ENCODE assay signal across 1 cellular context in the genomic region with DNA sequence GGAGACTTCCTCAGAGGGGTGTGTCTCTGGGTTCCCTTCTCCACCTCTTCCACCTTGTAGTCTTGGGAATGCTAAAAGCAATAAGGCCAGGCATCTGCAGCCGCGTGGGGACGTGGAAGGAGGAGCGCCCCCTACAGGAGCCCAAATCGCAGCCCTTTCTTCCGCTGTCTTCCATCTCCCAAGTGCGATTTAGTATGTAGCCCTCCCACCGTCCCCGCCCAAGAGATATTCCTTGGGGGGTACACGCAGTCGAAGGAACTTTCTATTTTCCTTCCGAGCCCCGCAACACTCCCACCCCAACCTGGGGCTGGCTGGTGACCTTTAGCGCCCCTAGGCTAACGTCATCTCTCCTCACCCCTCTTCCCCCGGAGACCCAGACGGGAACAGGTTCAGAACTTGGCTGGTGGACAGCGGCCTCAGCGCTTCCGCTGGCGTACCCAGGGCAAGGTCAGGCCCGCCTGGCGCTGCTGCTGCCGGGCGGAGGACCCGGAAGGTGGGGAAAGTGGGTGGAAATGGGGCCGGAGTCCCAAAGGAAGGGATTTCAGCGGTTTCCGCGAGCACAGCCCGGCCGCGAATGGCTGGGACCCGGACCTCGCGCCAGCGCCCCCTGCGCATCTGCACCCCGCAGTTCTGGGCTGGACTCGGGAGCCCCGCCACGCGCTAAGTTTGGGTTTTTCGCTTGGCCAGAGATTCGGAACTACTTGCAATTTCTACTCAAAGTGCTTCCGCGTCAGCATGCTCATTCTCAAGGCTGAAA.
A peak's percentile ranks its signal among the peaks of the same experiment; 100 is the strongest.
TF ChIP-seq lines count a peak whose summit lies in the region.

No MANE protein-coding gene starts in this region.

TF ChIP-seq in HepG2, 621 proteins besides CTCF, POLR2A, EP300 and RAD21 (continued from another document and continues in another):
- TF ChIP-seq NR2F1 (CRISPR knock-in tag; IDR thresholded peaks at IDR 0.05) (peak; percentile 22 to 52; a peak in 1 of 4 replicates), YY1 (IDR thresholded peaks at IDR 0.05; ENCODE audit: insufficient read depth, insufficient replicate concordance, low read depth, low read length) (no peak), ZNF83 (CRISPR knock-in tag; IDR thresholded peaks at IDR 0.05; ENCODE audit: borderline replicate concordance) (0 out of 2 replicates have a peak, but pooled peaks have one; percentile 38), ZNF761 (CRISPR knock-in tag; conservative IDR thresholded peaks at IDR 0.05) (0 out of 2 replicates have a peak, but pooled peaks have one; percentile 35), RBAK (CRISPR knock-in tag; IDR thresholded peaks at IDR 0.05) (0 out of 2 replicates have a peak, but pooled peaks have one; percentile 43), ZNF274 (CRISPR knock-in tag; IDR thresholded peaks at IDR 0.05) (peak; percentile 72; the same call in 1 of the 2 replicates), SAFB2 (CRISPR knock-in tag; IDR thresholded peaks at IDR 0.05; ENCODE audit: borderline replicate concordance, low read depth) (peak; percentile 45; the same call in 1 of the 2 replicates), NFYC (CRISPR knock-in tag; IDR thresholded peaks at IDR 0.05) (no peak), ZNF367 (CRISPR knock-in tag; IDR thresholded peaks at IDR 0.05; ENCODE audit: borderline replicate concordance) (peak; percentile 64; the same call in 1 of the 2 replicates), RXRB (CRISPR knock-in tag; IDR thresholded peaks at IDR 0.05; ENCODE audit: borderline replicate concordance) (peak; percentile 74), ATRX (CRISPR knock-in tag; IDR thresholded peaks at IDR 0.05; ENCODE audit: borderline replicate concordance) (no peak), GABPB1 (CRISPR knock-in tag; IDR thresholded peaks at IDR 0.05) (peak; percentile 97), MYC (CRISPR knock-in tag; IDR thresholded peaks at IDR 0.05; ENCODE audit: borderline replicate concordance) (peak; percentile 55; the same call in 1 of the 2 replicates), HMG20B (CRISPR knock-in tag; conservative IDR thresholded peaks at IDR 0.05) (peak; percentile 79), CEBPB (IDR thresholded peaks at IDR 0.05; ENCODE audit: borderline replicate concordance, low read depth, low read length) (no peak), CHD2 (IDR thresholded peaks at IDR 0.05; ENCODE audit: low read depth, low read length) (no peak), ZNF460 (CRISPR knock-in tag; IDR thresholded peaks at IDR 0.05; ENCODE audit: borderline replicate concordance) (no peak), KLF12 (CRISPR knock-in tag; IDR thresholded peaks at IDR 0.05; ENCODE audit: borderline replicate concordance) (peak; percentile 88; the same call in 1 of the 2 replicates), TOE1 (CRISPR knock-in tag; IDR thresholded peaks at IDR 0.05) (no peak), SPEN (CRISPR knock-in tag; IDR thresholded peaks at IDR 0.05; ENCODE audit: low read depth) (peak; percentile 73; the same call in 1 of the 2 replicates), SMAD9 (CRISPR knock-in tag; IDR thresholded peaks at IDR 0.05) (no peak), XBP1 (CRISPR knock-in tag; IDR thresholded peaks at IDR 0.05) (peak; percentile 66; the same call in 1 of the 2 replicates), GTF3A (CRISPR knock-in tag; conservative IDR thresholded peaks at IDR 0.05) (no peak), NONO (IDR thresholded peaks at IDR 0.05) (no peak), NONO (CRISPR knock-in tag; conservative IDR thresholded peaks at IDR 0.05) (no peak; the same call in 1 of the 2 replicates)
- TF ChIP-seq, protein P1, sequence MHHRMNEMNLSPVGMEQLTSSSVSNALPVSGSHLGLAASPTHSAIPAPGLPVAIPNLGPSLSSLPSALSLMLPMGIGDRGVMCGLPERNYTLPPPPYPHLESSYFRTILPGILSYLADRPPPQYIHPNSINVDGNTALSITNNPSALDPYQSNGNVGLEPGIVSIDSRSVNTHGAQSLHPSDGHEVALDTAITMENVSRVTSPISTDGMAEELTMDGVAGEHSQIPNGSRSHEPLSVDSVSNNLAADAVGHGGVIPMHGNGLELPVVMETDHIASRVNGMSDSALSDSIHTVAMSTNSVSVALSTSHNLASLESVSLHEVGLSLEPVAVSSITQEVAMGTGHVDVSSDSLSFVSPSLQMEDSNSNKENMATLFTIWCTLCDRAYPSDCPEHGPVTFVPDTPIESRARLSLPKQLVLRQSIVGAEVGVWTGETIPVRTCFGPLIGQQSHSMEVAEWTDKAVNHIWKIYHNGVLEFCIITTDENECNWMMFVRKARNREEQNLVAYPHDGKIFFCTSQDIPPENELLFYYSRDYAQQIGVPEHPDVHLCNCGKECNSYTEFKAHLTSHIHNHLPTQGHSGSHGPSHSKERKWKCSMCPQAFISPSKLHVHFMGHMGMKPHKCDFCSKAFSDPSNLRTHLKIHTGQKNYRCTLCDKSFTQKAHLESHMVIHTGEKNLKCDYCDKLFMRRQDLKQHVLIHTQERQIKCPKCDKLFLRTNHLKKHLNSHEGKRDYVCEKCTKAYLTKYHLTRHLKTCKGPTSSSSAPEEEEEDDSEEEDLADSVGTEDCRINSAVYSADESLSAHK (CRISPR knock-in tag; IDR thresholded peaks at IDR 0.05; ENCODE audit: borderline replicate concordance), result peak; percentile 90; the same call in 1 of the 2 replicates
- TF ChIP-seq, protein P2, sequence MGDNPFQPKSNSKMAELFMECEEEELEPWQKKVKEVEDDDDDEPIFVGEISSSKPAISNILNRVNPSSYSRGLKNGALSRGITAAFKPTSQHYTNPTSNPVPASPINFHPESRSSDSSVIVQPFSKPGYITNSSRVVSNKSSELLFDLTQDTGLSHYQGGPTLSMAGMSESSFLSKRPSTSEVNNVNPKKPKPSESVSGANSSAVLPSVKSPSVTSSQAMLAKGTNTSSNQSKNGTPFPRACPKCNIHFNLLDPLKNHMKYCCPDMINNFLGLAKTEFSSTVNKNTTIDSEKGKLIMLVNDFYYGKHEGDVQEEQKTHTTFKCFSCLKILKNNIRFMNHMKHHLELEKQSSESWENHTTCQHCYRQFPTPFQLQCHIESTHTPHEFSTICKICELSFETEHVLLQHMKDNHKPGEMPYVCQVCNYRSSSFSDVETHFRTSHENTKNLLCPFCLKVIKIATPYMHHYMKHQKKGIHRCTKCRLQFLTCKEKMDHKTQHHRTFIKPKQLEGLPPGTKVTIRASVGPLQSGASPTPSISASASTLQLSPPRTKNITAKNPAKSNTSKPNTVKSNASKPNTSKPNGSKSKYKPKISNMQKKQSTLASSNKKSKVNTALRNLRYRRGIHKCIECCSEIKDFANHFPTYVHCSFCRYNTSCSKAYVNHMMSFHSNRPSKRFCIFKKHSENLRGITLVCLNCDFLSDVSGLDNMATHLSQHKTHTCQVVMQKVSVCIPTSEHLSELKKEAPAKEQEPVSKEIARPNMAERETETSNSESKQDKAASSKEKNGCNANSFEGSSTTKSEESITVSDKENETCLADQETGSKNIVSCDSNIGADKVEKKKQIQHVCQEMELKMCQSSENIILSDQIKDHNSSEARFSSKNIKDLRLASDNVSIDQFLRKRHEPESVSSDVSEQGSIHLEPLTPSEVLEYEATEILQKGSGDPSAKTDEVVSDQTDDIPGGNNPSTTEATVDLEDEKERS (CRISPR knock-in tag; IDR thresholded peaks at IDR 0.05), result peak; percentile 86; the same call in 1 of the 2 replicates
- TF ChIP-seq, protein P3, sequence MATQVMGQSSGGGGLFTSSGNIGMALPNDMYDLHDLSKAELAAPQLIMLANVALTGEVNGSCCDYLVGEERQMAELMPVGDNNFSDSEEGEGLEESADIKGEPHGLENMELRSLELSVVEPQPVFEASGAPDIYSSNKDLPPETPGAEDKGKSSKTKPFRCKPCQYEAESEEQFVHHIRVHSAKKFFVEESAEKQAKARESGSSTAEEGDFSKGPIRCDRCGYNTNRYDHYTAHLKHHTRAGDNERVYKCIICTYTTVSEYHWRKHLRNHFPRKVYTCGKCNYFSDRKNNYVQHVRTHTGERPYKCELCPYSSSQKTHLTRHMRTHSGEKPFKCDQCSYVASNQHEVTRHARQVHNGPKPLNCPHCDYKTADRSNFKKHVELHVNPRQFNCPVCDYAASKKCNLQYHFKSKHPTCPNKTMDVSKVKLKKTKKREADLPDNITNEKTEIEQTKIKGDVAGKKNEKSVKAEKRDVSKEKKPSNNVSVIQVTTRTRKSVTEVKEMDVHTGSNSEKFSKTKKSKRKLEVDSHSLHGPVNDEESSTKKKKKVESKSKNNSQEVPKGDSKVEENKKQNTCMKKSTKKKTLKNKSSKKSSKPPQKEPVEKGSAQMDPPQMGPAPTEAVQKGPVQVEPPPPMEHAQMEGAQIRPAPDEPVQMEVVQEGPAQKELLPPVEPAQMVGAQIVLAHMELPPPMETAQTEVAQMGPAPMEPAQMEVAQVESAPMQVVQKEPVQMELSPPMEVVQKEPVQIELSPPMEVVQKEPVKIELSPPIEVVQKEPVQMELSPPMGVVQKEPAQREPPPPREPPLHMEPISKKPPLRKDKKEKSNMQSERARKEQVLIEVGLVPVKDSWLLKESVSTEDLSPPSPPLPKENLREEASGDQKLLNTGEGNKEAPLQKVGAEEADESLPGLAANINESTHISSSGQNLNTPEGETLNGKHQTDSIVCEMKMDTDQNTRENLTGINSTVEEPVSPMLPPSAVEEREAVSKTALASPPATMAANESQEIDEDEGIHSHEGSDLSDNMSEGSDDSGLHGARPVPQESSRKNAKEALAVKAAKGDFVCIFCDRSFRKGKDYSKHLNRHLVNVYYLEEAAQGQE (IDR thresholded peaks at IDR 0.05; ENCODE audit: borderline replicate concordance in 1 of 2, low read depth in 1 of 2, low read length in 2 of 2), result peak; percentile 95 to 98
- TF ChIP-seq, protein P4, sequence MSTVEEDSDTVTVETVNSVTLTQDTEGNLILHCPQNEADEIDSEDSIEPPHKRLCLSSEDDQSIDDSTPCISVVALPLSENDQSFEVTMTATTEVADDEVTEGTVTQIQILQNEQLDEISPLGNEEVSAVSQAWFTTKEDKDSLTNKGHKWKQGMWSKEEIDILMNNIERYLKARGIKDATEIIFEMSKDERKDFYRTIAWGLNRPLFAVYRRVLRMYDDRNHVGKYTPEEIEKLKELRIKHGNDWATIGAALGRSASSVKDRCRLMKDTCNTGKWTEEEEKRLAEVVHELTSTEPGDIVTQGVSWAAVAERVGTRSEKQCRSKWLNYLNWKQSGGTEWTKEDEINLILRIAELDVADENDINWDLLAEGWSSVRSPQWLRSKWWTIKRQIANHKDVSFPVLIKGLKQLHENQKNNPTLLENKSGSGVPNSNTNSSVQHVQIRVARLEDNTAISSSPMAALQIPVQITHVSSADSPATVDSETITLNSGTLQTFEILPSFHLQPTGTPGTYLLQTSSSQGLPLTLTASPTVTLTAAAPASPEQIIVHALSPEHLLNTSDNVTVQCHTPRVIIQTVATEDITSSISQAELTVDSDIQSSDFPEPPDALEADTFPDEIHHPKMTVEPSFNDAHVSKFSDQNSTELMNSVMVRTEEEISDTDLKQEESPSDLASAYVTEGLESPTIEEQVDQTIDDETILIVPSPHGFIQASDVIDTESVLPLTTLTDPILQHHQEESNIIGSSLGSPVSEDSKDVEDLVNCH (CRISPR knock-in tag; IDR thresholded peaks at IDR 0.05), result no peak
- TF ChIP-seq, protein P5, sequence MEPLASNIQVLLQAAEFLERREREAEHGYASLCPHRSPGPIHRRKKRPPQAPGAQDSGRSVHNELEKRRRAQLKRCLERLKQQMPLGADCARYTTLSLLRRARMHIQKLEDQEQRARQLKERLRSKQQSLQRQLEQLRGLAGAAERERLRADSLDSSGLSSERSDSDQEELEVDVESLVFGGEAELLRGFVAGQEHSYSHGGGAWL (CRISPR knock-in tag; IDR thresholded peaks at IDR 0.05), result peak; percentile 64; the same call in 1 of the 2 replicates
- TF ChIP-seq, protein P6, sequence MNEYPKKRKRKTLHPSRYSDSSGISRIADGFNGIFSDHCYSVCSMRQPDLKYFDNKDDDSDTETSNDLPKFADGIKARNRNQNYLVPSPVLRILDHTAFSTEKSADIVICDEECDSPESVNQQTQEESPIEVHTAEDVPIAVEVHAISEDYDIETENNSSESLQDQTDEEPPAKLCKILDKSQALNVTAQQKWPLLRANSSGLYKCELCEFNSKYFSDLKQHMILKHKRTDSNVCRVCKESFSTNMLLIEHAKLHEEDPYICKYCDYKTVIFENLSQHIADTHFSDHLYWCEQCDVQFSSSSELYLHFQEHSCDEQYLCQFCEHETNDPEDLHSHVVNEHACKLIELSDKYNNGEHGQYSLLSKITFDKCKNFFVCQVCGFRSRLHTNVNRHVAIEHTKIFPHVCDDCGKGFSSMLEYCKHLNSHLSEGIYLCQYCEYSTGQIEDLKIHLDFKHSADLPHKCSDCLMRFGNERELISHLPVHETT (CRISPR knock-in tag; conservative IDR thresholded peaks at IDR 0.05), result no peak
- TF ChIP-seq, protein P7, sequence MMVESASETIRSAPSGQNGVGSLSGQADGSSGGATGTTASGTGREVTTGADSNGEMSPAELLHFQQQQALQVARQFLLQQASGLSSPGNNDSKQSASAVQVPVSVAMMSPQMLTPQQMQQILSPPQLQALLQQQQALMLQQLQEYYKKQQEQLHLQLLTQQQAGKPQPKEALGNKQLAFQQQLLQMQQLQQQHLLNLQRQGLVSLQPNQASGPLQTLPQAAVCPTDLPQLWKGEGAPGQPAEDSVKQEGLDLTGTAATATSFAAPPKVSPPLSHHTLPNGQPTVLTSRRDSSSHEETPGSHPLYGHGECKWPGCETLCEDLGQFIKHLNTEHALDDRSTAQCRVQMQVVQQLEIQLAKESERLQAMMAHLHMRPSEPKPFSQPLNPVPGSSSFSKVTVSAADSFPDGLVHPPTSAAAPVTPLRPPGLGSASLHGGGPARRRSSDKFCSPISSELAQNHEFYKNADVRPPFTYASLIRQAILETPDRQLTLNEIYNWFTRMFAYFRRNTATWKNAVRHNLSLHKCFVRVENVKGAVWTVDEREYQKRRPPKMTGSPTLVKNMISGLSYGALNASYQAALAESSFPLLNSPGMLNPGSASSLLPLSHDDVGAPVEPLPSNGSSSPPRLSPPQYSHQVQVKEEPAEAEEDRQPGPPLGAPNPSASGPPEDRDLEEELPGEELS (CRISPR knock-in tag; IDR thresholded peaks at IDR 0.05), result peak; percentile 26; the same call in 1 of the 2 replicates
- TF ChIP-seq, protein P8, sequence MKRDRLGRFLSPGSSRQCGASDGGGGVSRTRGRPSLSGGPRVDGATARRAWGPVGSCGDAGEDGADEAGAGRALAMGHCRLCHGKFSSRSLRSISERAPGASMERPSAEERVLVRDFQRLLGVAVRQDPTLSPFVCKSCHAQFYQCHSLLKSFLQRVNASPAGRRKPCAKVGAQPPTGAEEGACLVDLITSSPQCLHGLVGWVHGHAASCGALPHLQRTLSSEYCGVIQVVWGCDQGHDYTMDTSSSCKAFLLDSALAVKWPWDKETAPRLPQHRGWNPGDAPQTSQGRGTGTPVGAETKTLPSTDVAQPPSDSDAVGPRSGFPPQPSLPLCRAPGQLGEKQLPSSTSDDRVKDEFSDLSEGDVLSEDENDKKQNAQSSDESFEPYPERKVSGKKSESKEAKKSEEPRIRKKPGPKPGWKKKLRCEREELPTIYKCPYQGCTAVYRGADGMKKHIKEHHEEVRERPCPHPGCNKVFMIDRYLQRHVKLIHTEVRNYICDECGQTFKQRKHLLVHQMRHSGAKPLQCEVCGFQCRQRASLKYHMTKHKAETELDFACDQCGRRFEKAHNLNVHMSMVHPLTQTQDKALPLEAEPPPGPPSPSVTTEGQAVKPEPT (CRISPR knock-in tag; IDR thresholded peaks at IDR 0.05; ENCODE audit: low read depth), result no peak
- TF ChIP-seq, protein P9, sequence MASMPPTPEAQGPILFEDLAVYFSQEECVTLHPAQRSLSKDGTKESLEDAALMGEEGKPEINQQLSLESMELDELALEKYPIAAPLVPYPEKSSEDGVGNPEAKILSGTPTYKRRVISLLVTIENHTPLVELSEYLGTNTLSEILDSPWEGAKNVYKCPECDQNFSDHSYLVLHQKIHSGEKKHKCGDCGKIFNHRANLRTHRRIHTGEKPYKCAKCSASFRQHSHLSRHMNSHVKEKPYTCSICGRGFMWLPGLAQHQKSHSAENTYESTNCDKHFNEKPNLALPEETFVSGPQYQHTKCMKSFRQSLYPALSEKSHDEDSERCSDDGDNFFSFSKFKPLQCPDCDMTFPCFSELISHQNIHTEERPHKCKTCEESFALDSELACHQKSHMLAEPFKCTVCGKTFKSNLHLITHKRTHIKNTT (CRISPR knock-in tag; IDR thresholded peaks at IDR 0.05), result no peak
- TF ChIP-seq, protein P10, sequence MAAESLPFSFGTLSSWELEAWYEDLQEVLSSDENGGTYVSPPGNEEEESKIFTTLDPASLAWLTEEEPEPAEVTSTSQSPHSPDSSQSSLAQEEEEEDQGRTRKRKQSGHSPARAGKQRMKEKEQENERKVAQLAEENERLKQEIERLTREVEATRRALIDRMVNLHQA (CRISPR knock-in tag; IDR thresholded peaks at IDR 0.05), result no peak
